ENCODE assay signal across 8 cellular contexts in the genomic region with DNA sequence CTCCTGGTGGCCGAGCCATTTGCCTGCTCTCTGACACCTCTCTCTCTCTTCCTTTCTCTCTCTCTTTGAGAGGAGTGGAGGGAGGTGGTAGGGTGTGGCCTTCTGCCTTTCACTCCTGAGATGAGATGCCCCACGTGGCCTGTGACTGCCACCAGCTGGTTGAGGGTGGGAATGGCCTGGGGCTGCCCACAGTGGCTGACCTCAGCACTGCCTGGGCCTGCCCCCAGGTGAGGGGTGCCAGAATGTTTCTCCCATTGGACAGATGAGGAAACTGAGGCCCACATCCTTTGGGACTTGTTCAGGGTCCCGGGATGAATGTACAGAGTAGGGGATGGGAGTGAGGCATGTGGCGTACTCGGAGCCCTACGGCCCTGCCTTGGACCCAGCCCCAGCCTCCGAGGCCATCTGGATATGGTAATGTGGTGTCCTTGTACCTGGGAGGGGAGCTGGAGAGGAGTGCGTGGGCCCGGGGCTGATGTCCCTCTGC. TPM values are rescaled to one million over a fixed set of nuclear protein-coding genes. Genes with fewer than 3 reads are reported as not detected.
DNase-seq lines count a peak whose midpoint lies in the region; ATAC-seq and TF ChIP-seq lines count a peak whose summit lies in the region.
"Had no signal": no experiment of that assay in that cellular context is flagged by ENCODE, and none has a peak within 500 bp of the region (broad histone marks: within the 10 kb centered on the region; RNA-seq: fewer than 3 reads in every experiment).

No MANE protein-coding gene starts in this region.

- peak; percentile 66 for TF ChIP-seq CTCF in upper lobe of right lung (IDR thresholded peaks at IDR 0.05)

- intact Hi-C loops in left ventricle myocardium superior (cut with micrococcal nuclease): no loop called here
- intact Hi-C loops in upper lobe of right lung (cut with DNase I): no loop called here

- peaks cover 16% of the 10 kb centered on the region for H3K36me3 ChIP-seq in CD4-positive, CD25-positive, alpha-beta regulatory T cell (ENCODE audit: control insufficient read depth, insufficient read depth, low read length)
- peaks cover 53% of the 10 kb centered on the region for H3K36me3 ChIP-seq in upper lobe of right lung

- H3K9me3 Mint-ChIP-seq in CD4-positive, CD25-positive, alpha-beta regulatory T cell: no peaks in the 10 kb centered on the region

- peaks cover 6% of the 10 kb centered on the region for H3K4me1 ChIP-seq in CD4-positive, CD25-positive, alpha-beta regulatory T cell (ENCODE audit: control insufficient read depth, insufficient read depth, low read length, poor library complexity, severe bottlenecking)
- no peaks in the 10 kb centered on the region for H3K4me1 ChIP-seq in upper lobe of right lung

- H3K36me3 Mint-ChIP-seq in CD4-positive, CD25-positive, alpha-beta regulatory T cell: peaks cover 18% of the 10 kb centered on the region

- no peak overlapping the region for H3K4me3 ChIP-seq in CD4-positive, CD25-positive, alpha-beta regulatory T cell (ENCODE audit: low read depth, low read length)
- H3K4me3 ChIP-seq in upper lobe of right lung: no peak overlapping the region

- H3K27me3 ChIP-seq in CD4-positive, CD25-positive, alpha-beta regulatory T cell (ENCODE audit: control insufficient read depth, insufficient read depth, low read length): no peaks in the 10 kb centered on the region
- no peaks in the 10 kb centered on the region for H3K27me3 ChIP-seq in upper lobe of right lung

- ATAC-seq in CD4-positive, CD25-positive, alpha-beta regulatory T cell (ENCODE audit: low read depth in 2 of 2): peak; percentile 73 to 82
- peak; percentile 42 for ATAC-seq in HG03442 (IDR thresholded peaks at IDR 0.05; ENCODE audit: unreplicated experiment)
- peak; percentile 54 for ATAC-seq in left ventricle myocardium superior
- ATAC-seq in upper lobe of right lung: peak; percentile 86

- H3K27me3 Mint-ChIP-seq in CD4-positive, CD25-positive, alpha-beta regulatory T cell: no peaks in the 10 kb centered on the region

- peak; percentile 30 to 75 (median 46) for DNase-seq in CD4-positive, CD25-positive, alpha-beta regulatory T cell
- DNase-seq in activated CD4-positive, alpha-beta T cell treated with anti-CD3 and anti-CD28 coated beads for 4 hours: peak; percentile 24 to 36
- DNase-seq in left ventricle myocardium superior: peak; percentile 60
- DNase-seq in upper lobe of right lung: peak; percentile 77
- no peak for DNase-seq in NCI-H1092 (lab: John Stamatoyannopoulos, UW)

- H3K9me3 ChIP-seq in CD4-positive, CD25-positive, alpha-beta regulatory T cell (ENCODE audit: control insufficient read depth in 2 of 2, low read length in 2 of 2): no peaks in the 10 kb centered on the region
- no peaks in the 10 kb centered on the region for H3K9me3 ChIP-seq in upper lobe of right lung

- H3K4me3 Mint-ChIP-seq in CD4-positive, CD25-positive, alpha-beta regulatory T cell: peak overlapping the region in 1 of 4 donors; percentile 83

- H3K27ac Mint-ChIP-seq in CD4-positive, CD25-positive, alpha-beta regulatory T cell: peak overlapping the region in 2 of 3 donors; percentile 14 to 67

- H3K4me1 Mint-ChIP-seq in CD4-positive, CD25-positive, alpha-beta regulatory T cell: peaks cover 0 to 15% (median 8%) of the 10 kb centered on the region in 4 donors

- H3K27ac ChIP-seq in CD4-positive, CD25-positive, alpha-beta regulatory T cell (ENCODE audit: insufficient read depth, low read length, poor library complexity, severe bottlenecking): no peak overlapping the region
- no peak overlapping the region for H3K27ac ChIP-seq in upper lobe of right lung

RNA-seq across cellular contexts. Expression of a gene that starts 12.7 kb away (rescaled TPM):
- total RNA-seq in CD4-positive, CD25-positive, alpha-beta regulatory T cell: not detected
- 1 to 10 TPM in 2 of 4 donors, under 1 TPM in 1, not detected in 1; 0.61 to 1.3 (median 1.0) TPM for polyA plus RNA-seq in CD4-positive, CD25-positive, alpha-beta regulatory T cell
- total RNA-seq in left ventricle myocardium superior: 2.1 TPM
- 4.7 TPM for total RNA-seq in upper lobe of right lung
- total RNA-seq: LHCN-M2, pulmonary artery endothelial cell had no signal

RNA-seq across cellular contexts. Expression of a gene that starts 13.3 kb away (rescaled TPM):
- 25.2 TPM for total RNA-seq in CD4-positive, CD25-positive, alpha-beta regulatory T cell
- 100 to 1,000 TPM in 1 of 4 donors, 10 to 100 TPM in 3; 65.1 to 113 (median 78.0) TPM for polyA plus RNA-seq in CD4-positive, CD25-positive, alpha-beta regulatory T cell
- total RNA-seq in left ventricle myocardium superior: 13.4 TPM
- total RNA-seq in upper lobe of right lung: 57.0 TPM

RNA-seq across cellular contexts. Expression of a gene that starts 56.5 kb away (rescaled TPM):
- total RNA-seq in CD4-positive, CD25-positive, alpha-beta regulatory T cell: 35.0 TPM
- 1 to 10 TPM; 5.6 to 7.6 (median 6.6) TPM for polyA plus RNA-seq in CD4-positive, CD25-positive, alpha-beta regulatory T cell
- total RNA-seq in left ventricle myocardium superior (37.9 TPM), upper lobe of right lung (45.4 TPM)

RNA-seq across cellular contexts. Expression of a gene that starts 56.7 kb away (rescaled TPM):
- total RNA-seq in CD4-positive, CD25-positive, alpha-beta regulatory T cell: 13.5 TPM
- 1 to 10 TPM; 1.6 to 3.0 (median 2.4) TPM for polyA plus RNA-seq in CD4-positive, CD25-positive, alpha-beta regulatory T cell
- total RNA-seq in left ventricle myocardium superior (15.4 TPM), upper lobe of right lung (33.7 TPM)

RNA-seq across cellular contexts. Expression of a gene that starts 57.7 kb away (rescaled TPM):
- total RNA-seq in CD4-positive, CD25-positive, alpha-beta regulatory T cell: not detected
- under 1 TPM in 2 of 4 donors, not detected in 2; 0.06 to 0.11 TPM for polyA plus RNA-seq in CD4-positive, CD25-positive, alpha-beta regulatory T cell
- total RNA-seq in left ventricle myocardium superior (0.05 TPM), upper lobe of right lung (0.09 TPM)
